16 cellular contexts compared by ENCODE assay signal in genomic region chr10:95389176-95389575, GRCh38.
DNase-seq lines count a peak whose midpoint lies in the region; ATAC-seq, FAIRE-seq and TF ChIP-seq lines count a peak whose summit lies in the region.
"Had no signal": no experiment of that assay in that cellular context is flagged by ENCODE, and none has a peak within 500 bp of the region (broad histone marks: within the 10 kb centered on the region; RNA-seq: fewer than 3 reads in every experiment).

No MANE protein-coding gene starts in this region.

- H3K4me3 ChIP-seq in heart right ventricle (no peak overlapping the region), upper lobe of right lung (no peak overlapping the region)
- H3K4me3 ChIP-seq: GM23338 had no signal

- no peak for ATAC-seq in heart right ventricle
- ATAC-seq in Right ventricle myocardium superior (ENCODE audit: poor library complexity) = no peak
- ATAC-seq in sciatic nerve = peak; percentile 14
- no peak for ATAC-seq in upper lobe of right lung
- ATAC-seq: GM23338 had no signal

- H3K36me3 ChIP-seq in heart right ventricle (peaks cover 0 to 97% (median 4%) of the 10 kb centered on the region in 9 donors), upper lobe of right lung (no peaks in the 10 kb centered on the region)

- TF ChIP-seq CTCF in heart right ventricle (IDR thresholded peaks at IDR 0.05) (no peak), upper lobe of right lung (IDR thresholded peaks at IDR 0.05) (no peak)

- no peak for FAIRE-seq in HTR-8/SVneo (lab: Jason Lieb, UNC)
- FAIRE-seq: A204.1, keratinocyte had no signal

- DNase-seq in heart right ventricle = no peak
- DNase-seq in Right ventricle myocardium superior = no peak
- DNase-seq in foreskin melanocyte = peak; percentile 85
- no peak for DNase-seq in sciatic nerve (ENCODE audit: low spot score)
- no peak for DNase-seq in upper lobe of right lung
- DNase-seq in SW 1271 (lab: John Stamatoyannopoulos, UW) = no peak
- no peak for DNase-seq in NCI-H2029 (lab: John Stamatoyannopoulos, UW)
- no peak for DNase-seq in HTR-8/SVneo (ENCODE audit: insufficient read length, low spot score)
- DNase-seq: activated CD4-positive, alpha-beta T cell treated with anti-CD3 and anti-CD28 coated beads, Interleukin-2, amount 10 ng/mL, durations not matched to agents 7 days and 5 days; activated CD8-positive, alpha-beta memory T cell treated with anti-CD3 and anti-CD28 coated beads, Interleukin-2, amount 50 U/mL, for 4 hours; amniotic stem cell; endodermal cell had no signal

- WGBS in heart right ventricle, 2 donors = 49 to 58% methylated on average over 2 of the region's 2 CpGs

- H3K4me1 ChIP-seq in heart right ventricle = peaks cover 24 to 93% (median 74%) of the 10 kb centered on the region in 9 donors
- peaks cover 35% of the 10 kb centered on the region for H3K4me1 ChIP-seq in upper lobe of right lung

- intact Hi-C loops in heart right ventricle (cut with DNase I) = no loop called here
- intact Hi-C loops in Right ventricle myocardium superior (cut with DNase I) = no loop called here
- intact Hi-C loops in sciatic nerve (cut with DNase I) = no loop called here
- intact Hi-C loops in upper lobe of right lung (cut with DNase I) = no loop called here

- H3K27me3 ChIP-seq in heart right ventricle (no peaks in the 10 kb centered on the region), upper lobe of right lung (no peaks in the 10 kb centered on the region)

- peak overlapping the region in 7 of 10 donors; percentile 10 to 70 (median 45) for H3K27ac ChIP-seq in heart right ventricle
- H3K27ac ChIP-seq in upper lobe of right lung = peak overlapping the region; percentile 67
- H3K27ac ChIP-seq: RWPE1 had no signal

- H3K9me3 ChIP-seq in heart right ventricle = no peaks in the 10 kb centered on the region
- H3K9me3 ChIP-seq in upper lobe of right lung = no peaks in the 10 kb centered on the region
